In genomic region chr12:93741741-93742085, GRCh38 we compare ENCODE assay signal across 8 cellular contexts.
DNase-seq lines count a peak whose midpoint lies in the region; ATAC-seq and TF ChIP-seq lines count a peak whose summit lies in the region.

No MANE protein-coding gene starts in this region.

- H3K27me3 ChIP-seq in BJ (ENCODE audit: control insufficient read depth, insufficient read depth, low read length) (no peaks in the 10 kb centered on the region), cardiac muscle cell (no peaks in the 10 kb centered on the region), psoas muscle (ENCODE audit: insufficient read depth in 3 of 3, low read length in 2 of 3) (no peaks in the 10 kb centered on the region)

- peaks cover 46% of the 10 kb centered on the region for H3K4me1 Mint-ChIP-seq in activated naive CD4-positive, alpha-beta T cell treated with anti-CD3 and anti-CD28 coated beads for 36 hours (ENCODE audit: low read depth)

- POLR2A ChIA-PET in BJ (lab: Charles Lee) = interaction anchor here (0.5 to 0.6 kb wide), 2 partner anchors 11 to 63 kb away, joined by 3 to 5 read pairs; no protein-coding TSS in a partner anchor

- H3K4me1 ChIP-seq in cardiac muscle cell (ENCODE audit: low read depth) (peaks cover 14% of the 10 kb centered on the region), psoas muscle (peaks cover 25% of the 10 kb centered on the region)

- H3K27ac Mint-ChIP-seq in activated naive CD4-positive, alpha-beta T cell treated with anti-CD3 and anti-CD28 coated beads for 36 hours = peak overlapping the region; percentile 65

- H3K36me3 Mint-ChIP-seq in activated naive CD4-positive, alpha-beta T cell treated with anti-CD3 and anti-CD28 coated beads for 36 hours (ENCODE audit: low read depth) = no peaks in the 10 kb centered on the region

- H3K4me3 ChIP-seq in BJ (ENCODE audit: low read depth, low read length) = peak overlapping the region; percentile 44
- H3K4me3 ChIP-seq in cardiac muscle cell = peak overlapping the region; percentile 52
- H3K4me3 ChIP-seq in psoas muscle = peak overlapping the region; percentile 81

- WGBS in psoas muscle, 3 donors = 4 to 7% (median 5%) methylated on average over 8 of the region's 8 CpGs

- intact Hi-C loops in activated naive CD4-positive, alpha-beta T cell treated with anti-CD3 and anti-CD28 coated beads for 36 hours (cut with micrococcal nuclease) = loop anchor here (1.0 to 5.0 kb wide), 6 partner anchors 43 to 361 kb away; partner anchors contain the start of gene CRADD
- intact Hi-C loops in psoas muscle (cut with DNase I) = loop anchor here (1.0 to 10.0 kb wide), 5 partner anchors 59 to 237 kb away; partner anchors contain the start of gene SOCS2 (in 2 of the 2)

- peak overlapping the region; percentile 76 for H3K4me3 Mint-ChIP-seq in activated naive CD4-positive, alpha-beta T cell treated with anti-CD3 and anti-CD28 coated beads for 36 hours

- CTCF ChIA-PET in BJ (lab: Yijun Ruan, JAX) = interaction anchor here (1.1 to 2.3 kb wide), 7 partner anchors 26 to 361 kb away, joined by 3 to 10 read pairs (median 4); no protein-coding TSS in a partner anchor
- CTCF ChIA-PET in activated naive CD4-positive, alpha-beta T cell treated with anti-CD3 and anti-CD28 coated beads for 36 hours (lab: Charles Lee) = interaction anchor here (0.5 to 2.0 kb wide), 6 partner anchors 25 to 359 kb away, joined by 3 to 8 read pairs (median 4); partner anchors contain the start of gene CRADD

- ATAC-seq in GM19397 (IDR thresholded peaks at IDR 0.05; ENCODE audit: unreplicated experiment) (peak; percentile 14), HG03571 (IDR thresholded peaks at IDR 0.05; ENCODE audit: unreplicated experiment) (peak; percentile 19), psoas muscle (peak; percentile 8 to 48 (median 27))

- H3K27ac ChIP-seq in cardiac muscle cell = peak overlapping the region; percentile 55
- H3K27ac ChIP-seq in psoas muscle = peak overlapping the region; percentile 75

- no peaks in the 10 kb centered on the region for H3K36me3 ChIP-seq in BJ (ENCODE audit: control insufficient read depth, insufficient read depth, low read length)
- H3K36me3 ChIP-seq in cardiac muscle cell = no peaks in the 10 kb centered on the region
- H3K36me3 ChIP-seq in psoas muscle (ENCODE audit: insufficient read depth in 1 of 2, low read depth in 1 of 2) = no peaks in the 10 kb centered on the region

- TF ChIP-seq CTCF in BJ (IDR thresholded peaks at IDR 0.05; ENCODE audit: insufficient read depth, low read depth, low read length) (no peak), cardiac muscle cell (IDR thresholded peaks at IDR 0.05; ENCODE audit: low read depth, low read length) (no peak), psoas muscle (IDR thresholded peaks at IDR 0.05) (no peak)

- DNase-seq in BJ (ENCODE audit: low read depth) (no peak), cardiac muscle cell (ENCODE audit: low read depth in 1 of 2, low spot score in 1 of 2) (peak; percentile 32 to 33), psoas muscle (no peak), COLO668 (lab: John Stamatoyannopoulos, UW; ENCODE audit: unreplicated experiment) (no peak), NCI-H1694 treated with DMSO at 0.1 percent for 48 hours (lab: John Stamatoyannopoulos, UW) (no peak)
- peak; percentile 20 for DNase-seq in activated naive CD4-positive, alpha-beta T cell treated with anti-CD3 and anti-CD28 coated beads for 36 hours

- H3K9me3 ChIP-seq in cardiac muscle cell (ENCODE audit: low read depth) = no peaks in the 10 kb centered on the region
- H3K9me3 ChIP-seq in psoas muscle = no peaks in the 10 kb centered on the region

- no peaks in the 10 kb centered on the region for H3K27me3 Mint-ChIP-seq in activated naive CD4-positive, alpha-beta T cell treated with anti-CD3 and anti-CD28 coated beads for 36 hours (ENCODE audit: low read depth)

- H3K9me3 Mint-ChIP-seq in activated naive CD4-positive, alpha-beta T cell treated with anti-CD3 and anti-CD28 coated beads for 36 hours = no peaks in the 10 kb centered on the region

Comparison
In these comparisons a context has a peak if more than half of its experiments do, and no peak if none do; other contexts are left out.
1. DNase-seq: peak in activated naive CD4-positive, alpha-beta T cell treated with anti-CD3 and anti-CD28 coated beads for 36 hours (single experiment) and cardiac muscle cell (2 of 2); none in BJ (single experiment), psoas muscle (0 of 2), COLO668 (single experiment) and NCI-H1694 treated with DMSO at 0.1 percent for 48 hours (single experiment).
2. Peak in every context shown above with its lines, with median percentiles within 50 percentile points of each other: H3K4me3 ChIP-seq and ATAC-seq.